Comparison of ENCODE assay signal across 18 cellular contexts in genomic region chrX:69968956-69969355, GRCh38.
DNase-seq lines count a peak whose midpoint lies in the region; ATAC-seq and TF ChIP-seq lines count a peak whose summit lies in the region.
"Had no signal": no experiment of that assay in that cellular context is flagged by ENCODE, and none has a peak within 500 bp of the region (broad histone marks: within the 10 kb centered on the region; RNA-seq: fewer than 3 reads in every experiment).

No MANE protein-coding gene starts in this region.

- no peak overlapping the region for H3K4me3 ChIP-seq in BE2C (ENCODE audit: low read depth, low read length)
- H3K4me3 ChIP-seq: stomach, tibial nerve had no signal

- H3K9me3 ChIP-seq in BE2C = no peaks in the 10 kb centered on the region
- H3K9me3 ChIP-seq: stomach, tibial nerve had no signal

- no peaks in the 10 kb centered on the region for H3K4me1 ChIP-seq in BE2C
- H3K4me1 ChIP-seq: stomach, tibial nerve had no signal

- H3K27me3 Mint-ChIP-seq in effector memory CD8-positive, alpha-beta T cell = no peaks in the 10 kb centered on the region
- H3K27me3 Mint-ChIP-seq: activated naive CD4-positive, alpha-beta T cell treated with anti-CD3 and anti-CD28 coated beads, Interleukin-2, amount 10 ng/mL, durations not matched to agents 7 days and 5 days had no signal

- peak; percentile 10 for DNase-seq in BE2C
- peak; percentile 60 for DNase-seq in NCI-H1694 (lab: John Stamatoyannopoulos, UW)
- DNase-seq in OCI-M1 (lab: John Stamatoyannopoulos, UW) = peak; percentile 35
- peak; percentile 6 to 74 (median 51) for DNase-seq in head of caudate nucleus
- DNase-seq in effector memory CD8-positive, alpha-beta T cell = no peak
- DNase-seq in GDM1 (lab: John Stamatoyannopoulos, UW) = no peak
- DNase-seq in GM19240 (ENCODE audit: insufficient read length, low spot score) = no peak
- DNase-seq: activated CD4-positive, alpha-beta T cell treated with anti-CD3 and anti-CD28 coated beads for 48 hours; activated naive CD4-positive, alpha-beta T cell treated with anti-CD3 and anti-CD28 coated beads, Interleukin-2, amount 10 ng/mL, durations not matched to agents 7 days and 5 days; amniotic stem cell; CD8-positive, alpha-beta T cell; dermis blood vessel endothelial cell; KG1; kidney; NCI-H187; NCI-H226; stomach had no signal

- ATAC-seq in effector memory CD8-positive, alpha-beta T cell (replicated peaks) = no peak
- ATAC-seq: CD8-positive, alpha-beta T cell had no signal

- intact Hi-C loops in head of caudate nucleus (cut with DNase I) = no loop called here

- no peaks in the 10 kb centered on the region for H3K27me3 ChIP-seq in BE2C

- H3K36me3 ChIP-seq in BE2C = no peaks in the 10 kb centered on the region
- H3K36me3 ChIP-seq: stomach, tibial nerve had no signal

- H3K4me1 Mint-ChIP-seq in effector memory CD8-positive, alpha-beta T cell (ENCODE audit: low read depth in 2 of 2) = no peaks in the 10 kb centered on the region
- H3K4me1 Mint-ChIP-seq: activated naive CD4-positive, alpha-beta T cell treated with anti-CD3 and anti-CD28 coated beads, Interleukin-2, amount 10 ng/mL, durations not matched to agents 7 days and 5 days had no signal

- no peaks in the 10 kb centered on the region for H3K9me3 Mint-ChIP-seq in effector memory CD8-positive, alpha-beta T cell
- H3K9me3 Mint-ChIP-seq: activated naive CD4-positive, alpha-beta T cell treated with anti-CD3 and anti-CD28 coated beads, Interleukin-2, amount 10 ng/mL, durations not matched to agents 7 days and 5 days; CD8-positive, alpha-beta T cell had no signal

- TF ChIP-seq CTCF in BE2C (IDR thresholded peaks at IDR 0.05; ENCODE audit: low read depth, low read length) = no peak

- H3K4me3 Mint-ChIP-seq in effector memory CD8-positive, alpha-beta T cell = no peak overlapping the region
- H3K4me3 Mint-ChIP-seq: activated naive CD4-positive, alpha-beta T cell treated with anti-CD3 and anti-CD28 coated beads, Interleukin-2, amount 10 ng/mL, durations not matched to agents 7 days and 5 days; CD8-positive, alpha-beta T cell had no signal

- no peak overlapping the region for H3K27ac Mint-ChIP-seq in effector memory CD8-positive, alpha-beta T cell
- H3K27ac Mint-ChIP-seq: activated naive CD4-positive, alpha-beta T cell treated with anti-CD3 and anti-CD28 coated beads, Interleukin-2, amount 10 ng/mL, durations not matched to agents 7 days and 5 days; CD8-positive, alpha-beta T cell had no signal

- H3K36me3 Mint-ChIP-seq in effector memory CD8-positive, alpha-beta T cell (ENCODE audit: insufficient read depth) = no peaks in the 10 kb centered on the region
- H3K36me3 Mint-ChIP-seq: activated naive CD4-positive, alpha-beta T cell treated with anti-CD3 and anti-CD28 coated beads, Interleukin-2, amount 10 ng/mL, durations not matched to agents 7 days and 5 days; CD8-positive, alpha-beta T cell had no signal

Comparison
In these comparisons a context has a peak if more than half of its experiments do, and no peak if none do; other contexts are left out.
1. DNase-seq: peak in BE2C (single experiment), NCI-H1694 (single experiment), OCI-M1 (single experiment) and head of caudate nucleus (42 of 42); none in effector memory CD8-positive, alpha-beta T cell (0 of 3), GDM1 (single experiment) and GM19240 (single experiment).